In genomic region chrX:108699368-108699767, GRCh38 we compare ENCODE assay signal across 8 cellular contexts. TPM values are rescaled to one million over a fixed set of nuclear protein-coding genes. Genes with fewer than 3 reads are reported as not detected.
DNase-seq lines count a peak whose midpoint lies in the region; ATAC-seq, FAIRE-seq and TF ChIP-seq lines count a peak whose summit lies in the region.

No MANE protein-coding gene starts in this region.

- H3K36me3 Mint-ChIP-seq in activated T-helper 17 cell treated with anti-CD3 and anti-CD28 coated beads, Interleukin-2, amount 50 U/mL, for 72 hours (ENCODE audit: low read depth): no peaks in the 10 kb centered on the region

- CTCF ChIA-PET in SK-N-SH (lab: Yijun Ruan, JAX): interaction anchor here (0.7 to 2.1 kb wide), 15 partner anchors 8 to 805 kb away, joined by 3 to 10 read pairs (median 4); no protein-coding TSS in a partner anchor

- no peaks in the 10 kb centered on the region for H3K4me1 Mint-ChIP-seq in activated T-helper 17 cell treated with anti-CD3 and anti-CD28 coated beads, Interleukin-2, amount 50 U/mL, for 72 hours

- no peaks in the 10 kb centered on the region for H3K79me2 ChIP-seq in SK-N-SH (ENCODE audit: insufficient read depth)

- DNase-seq in NCI-H2171 treated with DMSO at 0.1 percent for 48 hours (lab: John Stamatoyannopoulos, UW): peak; percentile 3
- no peak for DNase-seq in NCI-H2171 (lab: John Stamatoyannopoulos, UW)
- DNase-seq in SK-N-SH: peak; percentile 16
- DNase-seq in kidney: no peak
- no peak for DNase-seq in C1 segment of cervical spinal cord (lab: John Stamatoyannopoulos, UW)

- no peaks in the 10 kb centered on the region for H3K36me3 ChIP-seq in SK-N-SH (replicated peaks in 1 of 2; ENCODE audit: control insufficient read depth in 1 of 2, insufficient read depth in 2 of 2, low read length in 1 of 2)
- no peaks in the 10 kb centered on the region for H3K36me3 ChIP-seq in kidney (ENCODE audit: control insufficient read depth in 1 of 2, insufficient read depth in 2 of 2, low read length in 2 of 2)

- H3K27me3 ChIP-seq in SK-N-SH (ENCODE audit: insufficient read depth): peaks cover 19% of the 10 kb centered on the region; the same call in 1 of the 2 replicates

- H3K4me2 ChIP-seq in SK-N-SH: no peak overlapping the region

- H3K9me3 Mint-ChIP-seq in activated T-helper 17 cell treated with anti-CD3 and anti-CD28 coated beads, Interleukin-2, amount 50 U/mL, for 72 hours: no peaks in the 10 kb centered on the region

- no peaks in the 10 kb centered on the region for H3F3A ChIP-seq in SK-N-SH (replicated peaks; ENCODE audit: insufficient read depth)

- no peak overlapping the region for H2AFZ ChIP-seq in SK-N-SH (ENCODE audit: low read depth)

- H3K9me3 ChIP-seq in SK-N-SH: no peaks in the 10 kb centered on the region
- no peaks in the 10 kb centered on the region for H3K9me3 ChIP-seq in kidney (ENCODE audit: control insufficient read depth in 1 of 2, low read length in 2 of 2)

- intact Hi-C loops in kidney (cut with DNase I): no loop called here

- H3K27ac Mint-ChIP-seq in activated T-helper 17 cell treated with anti-CD3 and anti-CD28 coated beads, Interleukin-2, amount 50 U/mL, for 72 hours: no peak overlapping the region

- H3K9ac ChIP-seq in SK-N-SH (no peak overlapping the region), kidney (ENCODE audit: low read length in 2 of 2) (no peak overlapping the region)

- POLR2A ChIA-PET in SK-N-SH (lab: Yijun Ruan, JAX): no interaction called here

- H4K20me1 ChIP-seq in SK-N-SH (ENCODE audit: insufficient read depth): no peaks in the 10 kb centered on the region

- H3K4me1 ChIP-seq in SK-N-SH (ENCODE audit: control insufficient read depth in 1 of 2, insufficient read depth in 2 of 2, low read depth in 1 of 2, low read length in 1 of 2) (no peaks in the 10 kb centered on the region), kidney (ENCODE audit: control insufficient read depth in 1 of 2, insufficient read depth in 1 of 2, low read depth in 1 of 2, low read length in 2 of 2) (no peaks in the 10 kb centered on the region)

- H3K9me2 ChIP-seq in SK-N-SH: no peaks in the 10 kb centered on the region

- no peak overlapping the region for H3K4me3 Mint-ChIP-seq in activated T-helper 17 cell treated with anti-CD3 and anti-CD28 coated beads, Interleukin-2, amount 50 U/mL, for 72 hours

- peak; percentile 73 for FAIRE-seq in kidney (lab: Jason Lieb, UNC)

- peak; percentile 61 for TF ChIP-seq CTCF in SK-N-SH (IDR thresholded peaks at IDR 0.05)
- TF ChIP-seq CTCF in kidney (IDR thresholded peaks at IDR 0.05; ENCODE audit: borderline replicate concordance, extremely low read depth, insufficient read depth): peak; percentile 30

- no peaks in the 10 kb centered on the region for H3K27me3 Mint-ChIP-seq in activated T-helper 17 cell treated with anti-CD3 and anti-CD28 coated beads, Interleukin-2, amount 50 U/mL, for 72 hours

- 4% methylated on average over 1 of the region's 1 CpG for WGBS in SK-N-SH (ENCODE audit: low lambda C conversion rate)

- no peak for TF ChIP-seq EP300 in SK-N-SH (IDR thresholded peaks at IDR 0.05; ENCODE audit: borderline replicate concordance in 1 of 2, low read depth in 1 of 2, low read length in 1 of 2)

- ATAC-seq in HG02885 (IDR thresholded peaks at IDR 0.05; ENCODE audit: poor library complexity, unreplicated experiment): peak; percentile 88
- ATAC-seq in HG03175 (IDR thresholded peaks at IDR 0.05; ENCODE audit: unreplicated experiment): no peak
- no peak for ATAC-seq in activated T-helper 17 cell treated with anti-CD3 and anti-CD28 coated beads, Interleukin-2, amount 50 U/mL, for 72 hours (replicated peaks)

- H3K4me3 ChIP-seq in SK-N-SH (ENCODE audit: low read depth in 2 of 2, low read length in 1 of 2): no peak overlapping the region
- H3K4me3 ChIP-seq in kidney (ENCODE audit: low read length in 2 of 2): no peak overlapping the region

- no peak overlapping the region for H3K27ac ChIP-seq in SK-N-SH (ENCODE audit: low read depth in 2 of 2, low read length in 1 of 2)
- no peak overlapping the region for H3K27ac ChIP-seq in kidney (ENCODE audit: low read depth in 2 of 2, low read length in 2 of 2)

- peak; percentile 64 for TF ChIP-seq RAD21 in SK-N-SH (IDR thresholded peaks at IDR 0.05; ENCODE audit: low read length)

TF ChIP-seq in SK-N-SH, 30 proteins besides CTCF, POLR2A, EP300 and RAD21:
- TF ChIP-seq MXI1 (IDR thresholded peaks at IDR 0.05; ENCODE audit: low read depth, low read length) (no peak), SMC3 (IDR thresholded peaks at IDR 0.05; ENCODE audit: low read depth, low read length) (peak; percentile 40; the same call in 1 of the 2 replicates)

RNA-seq across cellular contexts. Expression of gene IRS4, which starts 37.0 kb away (rescaled TPM):
- polyA plus RNA-seq in SK-N-SH (2012; rRNA removed) (not detected in 2 replicates), kidney (ENCODE audit: insufficient read depth, low read depth, low replicate concordance) (not detected)
- polyA plus RNA-seq in SK-N-SH (2012; cell fraction: cytosol; rRNA removed): not detected in 2 replicates
- polyA plus RNA-seq in SK-N-SH (2012; cell fraction: nucleus; rRNA removed): not detected in 2 replicates
- not detected for total RNA-seq in kidney
- total RNA-seq in activated T-helper 17 cell treated with anti-CD3 and anti-CD28 coated beads, Interleukin-2, amount 50 U/mL, for 72 hours: not detected

Comparison
In these comparisons a context has a peak if more than half of its experiments do, and no peak if none do; other contexts are left out.
1. DNase-seq: peak in NCI-H2171 treated with DMSO at 0.1 percent for 48 hours (single experiment) and SK-N-SH (single experiment); none in NCI-H2171 (single experiment), kidney (single experiment) and C1 segment of cervical spinal cord (0 of 14).